ENCODE assay signal across 8 cellular contexts in the genomic region with DNA sequence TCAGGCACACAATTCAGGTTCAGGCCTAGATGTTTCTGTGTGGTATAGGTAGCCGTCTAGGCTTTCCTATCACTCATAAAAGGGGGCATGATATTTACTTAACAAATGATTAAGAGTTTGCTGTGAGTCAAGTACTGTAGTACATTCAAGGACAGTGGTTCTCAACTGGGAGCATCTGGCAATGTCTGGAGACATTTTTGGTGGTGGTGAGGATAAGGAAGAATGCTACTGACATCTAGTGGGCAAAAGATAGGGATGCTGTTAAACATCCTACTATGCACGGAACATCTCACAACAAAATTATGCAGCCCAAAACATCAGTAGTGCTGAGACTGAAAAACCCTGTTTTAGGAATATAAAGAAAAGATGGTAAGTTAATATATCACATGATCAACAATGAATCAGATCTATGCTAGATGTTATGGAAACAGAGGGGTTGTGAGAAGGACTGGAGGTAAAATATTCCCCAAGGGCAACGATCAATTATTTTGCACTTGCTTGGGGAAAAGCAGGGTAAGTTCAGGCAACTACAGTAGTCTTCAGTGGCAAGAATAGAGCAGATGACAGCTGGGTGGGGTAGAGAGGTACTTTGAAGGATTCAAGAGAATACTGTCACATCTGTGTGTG. TPM values are rescaled to one million over a fixed set of nuclear protein-coding genes. Genes with fewer than 3 reads are reported as not detected.
DNase-seq lines count a peak whose midpoint lies in the region; ATAC-seq and TF ChIP-seq lines count a peak whose summit lies in the region.

No MANE protein-coding gene starts in this region.

- TF ChIP-seq CTCF in A673 (conservative IDR thresholded peaks at IDR 0.05; ENCODE audit: low read depth, low read length) (peak; percentile 59), GM10266 (IDR thresholded peaks at IDR 0.05; ENCODE audit: control insufficient read depth, insufficient read depth, low read depth, missing control alignments) (peak; percentile 50), endodermal cell (conservative IDR thresholded peaks at IDR 0.05) (peak; percentile 86), gastrocnemius medialis (IDR thresholded peaks at IDR 0.05 in 4 of 5, conservative IDR thresholded peaks at IDR 0.05 in 1 of 5) (peak in 4 of 5 experiments; percentile 30 to 41 (median 36))

- peaks cover 64% of the 10 kb centered on the region for H3K36me3 Mint-ChIP-seq in endodermal cell (ENCODE audit: low read depth)
- H3K36me3 Mint-ChIP-seq in T-cell: peaks cover 61% of the 10 kb centered on the region

- no peaks in the 10 kb centered on the region for H3K27me3 Mint-ChIP-seq in endodermal cell (ENCODE audit: insufficient read depth)
- H3K27me3 Mint-ChIP-seq in T-cell: no peaks in the 10 kb centered on the region

- H3K4me1 Mint-ChIP-seq in endodermal cell: peaks cover 5% of the 10 kb centered on the region
- H3K4me1 Mint-ChIP-seq in T-cell: peaks cover 45 to 48% (median 47%) of the 10 kb centered on the region in 3 donors

- H3K9me3 Mint-ChIP-seq in endodermal cell: no peaks in the 10 kb centered on the region
- H3K9me3 Mint-ChIP-seq in T-cell: no peaks in the 10 kb centered on the region

- H3K27ac ChIP-seq in A673 (ENCODE audit: low read depth, low read length, poor library complexity, severe bottlenecking): no peak overlapping the region
- H3K27ac ChIP-seq in endodermal cell (ENCODE audit: low read depth, low read length): no peak overlapping the region
- no peak overlapping the region for H3K27ac ChIP-seq in gastrocnemius medialis

- H3K9me3 ChIP-seq in A673 (ENCODE audit: low read depth, low read length, poor library complexity, severe bottlenecking) (no peaks in the 10 kb centered on the region), endodermal cell (ENCODE audit: control insufficient read depth, low read length) (no peaks in the 10 kb centered on the region), gastrocnemius medialis (no peaks in the 10 kb centered on the region)

- no peaks in the 10 kb centered on the region for H3K27me3 ChIP-seq in A673 (replicated peaks; ENCODE audit: insufficient read depth, low read depth, low read length, poor library complexity)
- H3K27me3 ChIP-seq in endodermal cell (ENCODE audit: control insufficient read depth, insufficient read depth, low read length, poor library complexity, severe bottlenecking): no peaks in the 10 kb centered on the region
- H3K27me3 ChIP-seq in gastrocnemius medialis: no peaks in the 10 kb centered on the region

- intact Hi-C loops in A673 (cut with micrococcal nuclease; ENCODE audit: unreplicated experiment): no loop called here
- intact Hi-C loops in gastrocnemius medialis (cut with DNase I; ENCODE audit: low total_unique reads): loop anchor here (10.0 kb wide), 1 partner anchor 529 kb away; the partner anchor contains the start of gene DR1
- intact Hi-C loops in left colon (cut with DNase I, micrococcal nuclease): no loop called here

- no peak overlapping the region for H3K4me3 Mint-ChIP-seq in endodermal cell
- no peak overlapping the region for H3K4me3 Mint-ChIP-seq in T-cell

- H3K36me3 ChIP-seq in A673 (ENCODE audit: insufficient read depth, low read length, poor library complexity, severe bottlenecking): peaks cover 86% of the 10 kb centered on the region
- H3K36me3 ChIP-seq in endodermal cell (ENCODE audit: control insufficient read depth, insufficient read depth, low read length): peaks cover 83% of the 10 kb centered on the region
- peaks cover 7 to 80% of the 10 kb centered on the region in 2 donors for H3K36me3 ChIP-seq in gastrocnemius medialis

- ATAC-seq in gastrocnemius medialis (no peak), left colon (no peak), T-cell (replicated peaks in 1 of 4) (no peak), HG03457 (IDR thresholded peaks at IDR 0.05; ENCODE audit: unreplicated experiment) (no peak)

- DNase-seq in A673 (ENCODE audit: low spot score): peak; percentile 32
- no peak for DNase-seq in GM10266 (ENCODE audit: extremely low spot score)
- peak; percentile 22 for DNase-seq in OCI-M1 (lab: John Stamatoyannopoulos, UW)
- DNase-seq in endodermal cell: no peak
- DNase-seq in gastrocnemius medialis: no peak
- DNase-seq in left colon: no peak
- DNase-seq in T-cell: no peak

- in situ Hi-C loops in gastrocnemius medialis (cut with MboI; ENCODE audit: low sequenced_read_pairs in 4 of 4): loop anchor here in 2 of 4 donors (25.0 kb wide), 1 partner anchor 562 kb away; no protein-coding TSS in a partner anchor

- no peak for TF ChIP-seq POLR2A in gastrocnemius medialis (IDR thresholded peaks at IDR 0.05)

- H3K4me1 ChIP-seq in A673 (ENCODE audit: insufficient read depth, low read length, poor library complexity, severe bottlenecking) (peaks cover 17% of the 10 kb centered on the region), endodermal cell (ENCODE audit: control insufficient read depth, insufficient read depth, low read length) (no peaks in the 10 kb centered on the region), gastrocnemius medialis (peaks cover 25 to 29% of the 10 kb centered on the region in 2 donors)

- WGBS in endodermal cell (ENCODE audit: insufficient coverage in 1 of 2, insufficient read length in 1 of 2), 2 experiments: 93 to 100% methylated on average over 1 to 2 of the region's 3 CpGs

- no TSS peak for BruUV-seq in A673 (replicated peaks; lab: Mats Ljungman, UMichigan)

- CTCF ChIA-PET in A673 (lab: Charles Lee) (no interaction called here), T-cell (lab: Charles Lee) (interaction anchor here (0.6 to 3.7 kb wide), 5 partner anchors 14 to 486 kb away, joined by 3 to 16 read pairs (median 3); no protein-coding TSS in a partner anchor)

- H3K27ac Mint-ChIP-seq in endodermal cell (no peak overlapping the region), T-cell (peak overlapping the region in 1 of 2 donors; percentile 54)

- H3K9ac ChIP-seq in endodermal cell (ENCODE audit: extremely low read depth, low read length, poor library complexity, severe bottlenecking): no peak overlapping the region

- H3K4me3 ChIP-seq in A673 (ENCODE audit: low read depth, low read length, poor library complexity, severe bottlenecking) (no peak overlapping the region), endodermal cell (ENCODE audit: low read length) (no peak overlapping the region), gastrocnemius medialis (no peak overlapping the region)

- POLR2A ChIA-PET in A673 (lab: Charles Lee; ENCODE audit: low non-redundant PET) (no interaction called here), T-cell (lab: Charles Lee) (no interaction called here)

RNA-seq across cellular contexts. Expression of gene DNTTIP2, which starts 4.9 kb away (rescaled TPM):
- total RNA-seq in A673 (2021): 78.4 and 102 TPM in 2 replicates
- 10 to 100 TPM; 56.2 to 74.7 TPM for total RNA-seq in endodermal cell
- 52.6 TPM for polyA plus RNA-seq in endodermal cell (2013, experiment 1 of 2)
- 58.7 TPM for polyA plus RNA-seq in endodermal cell (2013, experiment 2 of 2)
- 10 to 100 TPM; 50.4 to 75.3 (median 59.1) TPM for total RNA-seq in gastrocnemius medialis
- total RNA-seq in left colon: 10 to 100 TPM; 30.7 to 33.3 TPM
- total RNA-seq in T-cell: 10 to 100 TPM; 60.4 to 90.7 (median 69.8) TPM

RNA-seq across cellular contexts. Expression of gene GCLM, which starts 35.1 kb away (rescaled TPM):
- 27.5 and 34.4 TPM in 2 replicates for total RNA-seq in A673 (2021)
- total RNA-seq in endodermal cell: 10 to 100 TPM; 14.0 to 19.4 TPM
- polyA plus RNA-seq in endodermal cell (2013, experiment 1 of 2): 7.6 TPM
- 8.3 TPM for polyA plus RNA-seq in endodermal cell (2013, experiment 2 of 2)
- 10 to 100 TPM; 20.9 to 26.7 (median 24.1) TPM for total RNA-seq in gastrocnemius medialis
- total RNA-seq in left colon: 10 to 100 TPM; 13.5 to 14.0 TPM
- total RNA-seq in T-cell: 10 to 100 TPM in 4 of 5 donors, 1 to 10 TPM in 1; 8.7 to 20.6 (median 17.9) TPM

Comparison
In these comparisons a context has a peak if more than half of its experiments do, and no peak if none do; other contexts are left out.
1. DNase-seq: peak in A673 (single experiment) and OCI-M1 (single experiment); none in GM10266 (single experiment), endodermal cell (single experiment), gastrocnemius medialis (0 of 2), left colon (0 of 2) and T-cell (0 of 34).
2. CTCF ChIP-seq: peak in every context shown above with its lines; median percentile 86 in endodermal cell; 59 in A673; 50 in GM10266; 36 in gastrocnemius medialis.